ENCODE assay signal across 24 cellular contexts in the genomic region with DNA sequence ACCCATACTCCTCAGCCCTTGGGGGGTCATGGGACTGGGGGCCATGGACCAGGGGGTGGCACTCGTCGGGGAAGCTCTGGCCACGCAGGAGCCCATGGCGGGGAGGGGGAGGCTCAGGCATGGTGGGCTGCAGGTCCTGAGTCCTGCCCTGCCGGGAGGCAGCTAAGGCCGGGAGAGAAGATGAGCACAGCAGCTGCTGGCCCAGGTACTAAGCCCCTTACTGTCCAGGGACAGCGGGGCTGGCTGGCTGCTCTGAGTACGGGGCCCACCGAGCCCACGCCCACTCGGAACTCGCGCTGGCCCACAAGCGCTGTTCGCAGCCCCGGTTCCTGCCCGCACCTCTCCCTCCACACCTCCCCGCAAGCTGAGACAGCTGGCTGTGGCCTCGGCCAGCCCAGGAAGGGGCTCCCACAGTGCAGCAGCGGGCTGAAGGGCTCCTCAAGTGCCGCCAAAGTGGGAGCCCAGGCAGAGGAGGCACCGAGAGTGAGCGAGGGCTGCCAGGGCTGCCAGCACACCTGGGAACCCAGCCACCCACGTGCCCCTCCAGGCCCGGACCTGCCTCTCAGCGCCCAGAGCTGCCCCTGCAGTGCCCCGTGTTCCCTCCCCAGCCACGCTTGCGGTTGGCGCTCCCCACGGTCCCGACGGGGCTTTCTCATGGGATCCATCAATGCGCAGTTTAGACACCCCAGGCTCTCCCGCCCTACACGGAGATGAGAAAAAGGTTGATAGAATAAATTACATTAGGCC.
"Had no signal": no experiment of that assay in that cellular context is flagged by ENCODE, and none has a peak within 500 bp of the region (broad histone marks: within the 10 kb centered on the region; RNA-seq: fewer than 3 reads in every experiment).

No MANE protein-coding gene starts in this region.

- H3K79me2 ChIP-seq: parathyroid adenoma had no signal

- H3K36me3 ChIP-seq: ovary, right lobe of liver, sigmoid colon, stomach, tibial artery, transverse colon, upper lobe of right lung, uterus had no signal

- H3K9me3 ChIP-seq: psoas muscle, right lobe of liver, transverse colon, upper lobe of right lung had no signal

- ATAC-seq: psoas muscle; right cardiac atrium; right lobe of liver; stimulated activated naive B cell treated with anti-CD40 and anti-IgM and Interleukin-4, amounts not matched to agents 10 μg/mL and 1 μg/mL and 100 μg/mL, for 72 hours; upper lobe of right lung had no signal

- H3K4me1 Mint-ChIP-seq: nephron progenitor cell had no signal

- FAIRE-seq: small intestine had no signal

- DNase-seq: naive B cell; nephron progenitor cell; occipital lobe; ovary; posterior cingulate gyrus; psoas muscle; right cardiac atrium; sigmoid colon; small intestine; stimulated activated naive B cell treated with anti-CD40 and anti-IgM and Interleukin-4, amounts not matched to agents 10 μg/mL and 1 μg/mL and 100 μg/mL, for 72 hours; stomach; tibial artery; transverse colon; upper lobe of right lung; uterus had no signal

- H3K4me3 ChIP-seq: ovary, psoas muscle, right lobe of liver, transverse colon, upper lobe of right lung, uterus had no signal

- H3K9ac ChIP-seq: parathyroid adenoma had no signal

- H2AFZ ChIP-seq: parathyroid adenoma had no signal

- H3K4me1 ChIP-seq: parathyroid adenoma, psoas muscle, right lobe of liver, sigmoid colon, stomach, tibial artery, transverse colon, upper lobe of right lung, uterus had no signal

- H3K27ac Mint-ChIP-seq: natural killer cell treated with Interleukin-12 subunit alpha and Interleukin-12 subunit beta and Interleukin-15 and Interleukin-18, amount 100 ng/mL, for 72 hours; nephron progenitor cell; progenitor cell of endocrine pancreas; stimulated activated effector memory CD8-positive, alpha-beta T cell treated with anti-CD3 and anti-CD28 coated beads, Interleukin-12 subunit alpha, Interleukin-12 subunit beta, amount 100 ng/mL, for 72 hours; stimulated activated naive B cell treated with anti-CD40 and anti-IgM and Interleukin-4, amounts not matched to agents 10 μg/mL and 1 μg/mL and 100 μg/mL, for 72 hours; stimulated activated naive CD8-positive, alpha-beta T cell treated with anti-CD3 and anti-CD28 coated beads, Interleukin-15, Interleukin-2, amounts not matched to agents 100 ng/mL and 50 ng/mL, for 24 hours; type B pancreatic cell had no signal

- H3K4me3 Mint-ChIP-seq: nephron progenitor cell; neural crest cell; stimulated activated naive B cell treated with anti-CD40 and anti-IgM and Interleukin-4, amounts not matched to agents 10 μg/mL and 1 μg/mL and 100 μg/mL, for 72 hours; type B pancreatic cell had no signal

- H3K27me3 Mint-ChIP-seq: progenitor cell of endocrine pancreas, type B pancreatic cell had no signal

- H3K27me3 ChIP-seq: ovary, right lobe of liver, sigmoid colon, transverse colon, uterus had no signal

- H3K36me3 Mint-ChIP-seq: naive thymus-derived CD8-positive, alpha-beta T cell; type B pancreatic cell had no signal

- H3K27ac ChIP-seq: ovary, parathyroid adenoma, psoas muscle, right lobe of liver, sigmoid colon, stomach, tibial artery, transverse colon, upper lobe of right lung, uterus had no signal
